In genomic region chr16:87178977-87179376, GRCh38 we compare ENCODE assay signal across 13 cellular contexts.
DNase-seq lines count a peak whose midpoint lies in the region; ATAC-seq, FAIRE-seq and TF ChIP-seq lines count a peak whose summit lies in the region.
"Had no signal": no experiment of that assay in that cellular context is flagged by ENCODE, and none has a peak within 500 bp of the region (broad histone marks: within the 10 kb centered on the region; RNA-seq: fewer than 3 reads in every experiment).

No MANE protein-coding gene starts in this region.

- no peak overlapping the region for H3K4me3 Mint-ChIP-seq in activated CD4-positive, alpha-beta memory T cell treated with anti-CD3 and anti-CD28 coated beads, Interleukin-2, amount 10 ng/mL, durations not matched to agents 7 days and 5 days

- H3K9me3 Mint-ChIP-seq in activated CD4-positive, alpha-beta memory T cell treated with anti-CD3 and anti-CD28 coated beads, Interleukin-2, amount 10 ng/mL, durations not matched to agents 7 days and 5 days, result no peaks in the 10 kb centered on the region

- POLR2A ChIA-PET in HepG2 (lab: Yijun Ruan, JAX), result no interaction called here
- POLR2A ChIA-PET in activated CD4-positive, alpha-beta memory T cell treated with anti-CD3 and anti-CD28 coated beads, Interleukin-2, amount 10 ng/mL, durations not matched to agents 7 days and 5 days (lab: Charles Lee), result no interaction called here

- no peaks in the 10 kb centered on the region for H3K79me2 ChIP-seq in HepG2 (ENCODE audit: insufficient read depth, low read length)

- TF ChIP-seq EP300 in HepG2 (IDR thresholded peaks at IDR 0.05; ENCODE audit: low read depth in 2 of 2, low read length in 2 of 2) (no peak), HepG2 (CRISPR knock-in tag; IDR thresholded peaks at IDR 0.05; ENCODE audit: borderline replicate concordance) (no peak)

- H3K4me1 Mint-ChIP-seq in activated CD4-positive, alpha-beta memory T cell treated with anti-CD3 and anti-CD28 coated beads, Interleukin-2, amount 10 ng/mL, durations not matched to agents 7 days and 5 days, result no peaks in the 10 kb centered on the region

- H3K27ac ChIP-seq in liver (ENCODE audit: low read depth in 1 of 2, low read length in 2 of 2), result no peak overlapping the region
- H3K27ac ChIP-seq in HepG2 (ENCODE audit: extremely low read length, insufficient read depth, low read length), result no peak overlapping the region
- no peak overlapping the region for H3K27ac ChIP-seq in left lung
- no peak overlapping the region for H3K27ac ChIP-seq in dorsolateral prefrontal cortex

- H4K20me1 ChIP-seq in HepG2 (ENCODE audit: insufficient read depth, low read length), result no peaks in the 10 kb centered on the region

- H3K4me1 ChIP-seq in liver (ENCODE audit: control insufficient read depth in 4 of 4, insufficient read depth in 4 of 4, low read length in 3 of 4) (peaks cover 0 to 4% (median 1%) of the 10 kb centered on the region in 4 donors), HepG2 (ENCODE audit: insufficient read depth, low read length) (no peaks in the 10 kb centered on the region), left lung (peaks cover 0 to 8% of the 10 kb centered on the region in 2 donors)

- no peak overlapping the region for H2AFZ ChIP-seq in HepG2 (ENCODE audit: low read length)

- TF ChIP-seq RAD21 in liver (IDR thresholded peaks at IDR 0.05) (no peak), HepG2 (CRISPR knock-in tag; IDR thresholded peaks at IDR 0.05) (no peak)

- CTCF ChIA-PET in HepG2 (lab: Yijun Ruan, JAX; ENCODE audit: low intra/inter-chr PET ratio, low total read pairs), result no interaction called here
- CTCF ChIA-PET in activated CD4-positive, alpha-beta memory T cell treated with anti-CD3 and anti-CD28 coated beads, Interleukin-2, amount 10 ng/mL, durations not matched to agents 7 days and 5 days (lab: Charles Lee), result no interaction called here

- H3K36me3 ChIP-seq in liver (ENCODE audit: control insufficient read depth in 4 of 4, insufficient read depth in 3 of 4, low read depth in 1 of 4, low read length in 3 of 4) (no peaks in the 10 kb centered on the region), HepG2 (replicated peaks in 1 of 2; ENCODE audit: control insufficient read depth in 1 of 2, insufficient read depth in 2 of 2, low read length in 2 of 2) (no peaks in the 10 kb centered on the region), left lung (no peaks in the 10 kb centered on the region)

- FAIRE-seq in HepG2 (lab: Jason Lieb, UNC), result no peak

- in situ Hi-C loops in HepG2 (cut with HindIII; ENCODE audit: extremely low pct_ligation_motif_present, low pct_unique_long_range_greater_than_20kb), result no loop called here

- BruUV-seq in HepG2 (replicated peaks; lab: Mats Ljungman, UMichigan), result no TSS peak

- intact Hi-C loops in HepG2 (cut with micrococcal nuclease; ENCODE audit: unreplicated experiment), result no loop called here
- intact Hi-C loops in left lung (cut with DNase I), result no loop called here
- intact Hi-C loops in dorsolateral prefrontal cortex (cut with DNase I), result no loop called here

- no peak overlapping the region for H3K27ac Mint-ChIP-seq in activated CD4-positive, alpha-beta memory T cell treated with anti-CD3 and anti-CD28 coated beads, Interleukin-2, amount 10 ng/mL, durations not matched to agents 7 days and 5 days

- H3K27me3 ChIP-seq in liver (ENCODE audit: control insufficient read depth in 4 of 4, insufficient read depth in 4 of 4, low read length in 3 of 4) (peaks cover 0 to 5% (median 0%) of the 10 kb centered on the region in 4 donors), HepG2 (ENCODE audit: control insufficient read depth in 1 of 2, insufficient read depth in 2 of 2, low read length in 2 of 2) (peaks cover 3 to 51% of the 10 kb centered on the region in 2 experiments; a peak in 4 of 5 replicates), left lung (peaks cover 0 to 27% of the 10 kb centered on the region in 2 donors), dorsolateral prefrontal cortex (peaks cover 0 to 11% (median 0%) of the 10 kb centered on the region in 45 donors)

- H3K27me3 Mint-ChIP-seq in activated CD4-positive, alpha-beta memory T cell treated with anti-CD3 and anti-CD28 coated beads, Interleukin-2, amount 10 ng/mL, durations not matched to agents 7 days and 5 days, result no peaks in the 10 kb centered on the region

- ATAC-seq in HepG2 (no peak), left lung (peak; percentile 72), HG03457 (IDR thresholded peaks at IDR 0.05; ENCODE audit: unreplicated experiment) (no peak)

- DNase-seq in HepG2 (ENCODE audit: low spot score), result no peak
- DNase-seq in dedifferentiated amniotic fluid mesenchymal stem cell (ENCODE audit: extremely low spot score), result peak; percentile 26
- DNase-seq in left lung, result peak in 1 of 2 donors; percentile 39
- no peak for DNase-seq in activated CD4-positive, alpha-beta memory T cell treated with anti-CD3 and anti-CD28 coated beads, Interleukin-2, amount 10 ng/mL, durations not matched to agents 7 days and 5 days
- no peak for DNase-seq in NCI-H748 treated with DMSO at 0.1 percent for 48 hours (lab: John Stamatoyannopoulos, UW)
- DNase-seq in dorsolateral prefrontal cortex, result no peak
- DNase-seq: ACHN; activated T-cell treated with anti-CD3 and anti-CD28 coated beads, Interleukin-2, amount 50 U/mL, for 1 hour; DND-41; NK-92 treated with Interleukin-12 subunit alpha and Interleukin-12 subunit beta, amount 100 ng/mL, for 24 hours; stimulated activated CD4-positive, alpha-beta T cell treated with anti-CD3 and anti-CD28 coated beads, Interleukin-1b, Interleukin-23, amount 100 ng/mL, for 48 hours had no signal

- H3K9ac ChIP-seq in liver (ENCODE audit: low read depth in 1 of 2, low read length in 2 of 2) (no peak overlapping the region), HepG2 (ENCODE audit: insufficient read depth, low read depth, low read length) (no peak overlapping the region)

- H3K4me3 ChIP-seq in liver (ENCODE audit: low read depth in 1 of 3, low read length in 3 of 3) (no peak overlapping the region), HepG2 (replicated peaks in 1 of 3; ENCODE audit: insufficient read depth in 1 of 3, low read depth in 2 of 3, low read length in 3 of 3) (no peak overlapping the region), left lung (no peak overlapping the region), dorsolateral prefrontal cortex (no peak overlapping the region)

- TF ChIP-seq POLR2A in HepG2 (IDR thresholded peaks at IDR 0.05; ENCODE audit: insufficient read depth in 1 of 2, low read depth in 2 of 2, low read length in 2 of 2), result no peak

- TF ChIP-seq CTCF in liver (IDR thresholded peaks at IDR 0.05; ENCODE audit: low read depth, low read length, missing input control) (no peak), HepG2 (CRISPR knock-in tag; IDR thresholded peaks at IDR 0.05) (no peak), left lung (IDR thresholded peaks at IDR 0.05) (no peak), dorsolateral prefrontal cortex (IDR thresholded peaks at IDR 0.05 in 54 of 56, conservative IDR thresholded peaks at IDR 0.05 in 2 of 56; ENCODE audit: low read depth in 1 of 56, partially characterized antibody in 56 of 56) (no peak)

- H3K36me3 Mint-ChIP-seq in activated CD4-positive, alpha-beta memory T cell treated with anti-CD3 and anti-CD28 coated beads, Interleukin-2, amount 10 ng/mL, durations not matched to agents 7 days and 5 days (ENCODE audit: low read depth), result no peaks in the 10 kb centered on the region

- H3K9me3 ChIP-seq in liver (ENCODE audit: control insufficient read depth in 4 of 4, low read length in 3 of 4) (no peaks in the 10 kb centered on the region), HepG2 (ENCODE audit: low read length) (no peaks in the 10 kb centered on the region), left lung (no peaks in the 10 kb centered on the region)

- WGBS in liver, result 33% methylated on average over 9 of the region's 9 CpGs
- WGBS in HepG2 (ENCODE audit: low lambda C conversion rate), result 10% methylated on average over 9 of the region's 9 CpGs

- no peak overlapping the region for H3K4me2 ChIP-seq in HepG2 (ENCODE audit: low read depth, low read length)

TF ChIP-seq in liver, 16 proteins besides CTCF, POLR2A, EP300 and RAD21:
- TF ChIP-seq RXRA (IDR thresholded peaks at IDR 0.05) (peak; percentile 32 to 70), EGR1 (IDR thresholded peaks at IDR 0.05; ENCODE audit: low read depth in 2 of 2) (no peak), SP1 (IDR thresholded peaks at IDR 0.05) (peak; percentile 36), NR2F2 (IDR thresholded peaks at IDR 0.05) (peak; percentile 96)

TF ChIP-seq in HepG2, 621 proteins besides CTCF, POLR2A, EP300 and RAD21 (continues in another document):
- TF ChIP-seq ZNF333 (CRISPR knock-in tag; IDR thresholded peaks at IDR 0.05; ENCODE audit: borderline replicate concordance) (no peak), ZBTB7B (CRISPR knock-in tag; IDR thresholded peaks at IDR 0.05) (no peak), TSC22D2 (CRISPR knock-in tag; IDR thresholded peaks at IDR 0.05; ENCODE audit: borderline replicate concordance) (no peak), ARID5B (CRISPR knock-in tag; IDR thresholded peaks at IDR 0.05) (no peak)
